Comparison of ENCODE assay signal across 21 cellular contexts in genomic region chr4:167014944-167015343, GRCh38.
DNase-seq lines count a peak whose midpoint lies in the region; ATAC-seq, FAIRE-seq and TF ChIP-seq lines count a peak whose summit lies in the region.
"Had no signal": no experiment of that assay in that cellular context is flagged by ENCODE, and none has a peak within 500 bp of the region (broad histone marks: within the 10 kb centered on the region; RNA-seq: fewer than 3 reads in every experiment).

No MANE protein-coding gene starts in this region.

- H3K27me3 ChIP-seq in OCI-LY3 (ENCODE audit: low read depth, low read length) (no peaks in the 10 kb centered on the region), RWPE2 (ENCODE audit: insufficient read depth, poor library complexity, severe bottlenecking) (no peaks in the 10 kb centered on the region), GM12878 (replicated peaks in 1 of 2; ENCODE audit: control insufficient read depth in 2 of 2, insufficient read depth in 2 of 2, low read length in 1 of 2) (no peaks in the 10 kb centered on the region)
- H3K27me3 ChIP-seq: BE2C had no signal

- intact Hi-C loops in GM12878 (cut with micrococcal nuclease; ENCODE audit: unreplicated experiment) = loop anchor here (10.0 kb wide), 1 partner anchor 420 kb away; no protein-coding TSS in a partner anchor

- TF ChIP-seq EP300 in A549 (IDR thresholded peaks at IDR 0.05) = no peak
- no peak for TF ChIP-seq EP300 in GM12878 (IDR thresholded peaks at IDR 0.05; ENCODE audit: borderline replicate concordance in 1 of 2, control insufficient read depth in 1 of 2, low read depth in 2 of 2, low read length in 2 of 2)

- H3K36me3 ChIP-seq in OCI-LY3 (replicated peaks; ENCODE audit: low read depth, low read length) = no peaks in the 10 kb centered on the region
- no peaks in the 10 kb centered on the region for H3K36me3 ChIP-seq in RWPE2 (ENCODE audit: low read depth)
- no peaks in the 10 kb centered on the region for H3K36me3 ChIP-seq in GM12878 (ENCODE audit: control insufficient read depth in 2 of 2, insufficient read depth in 2 of 2, low read length in 1 of 2)
- H3K36me3 ChIP-seq: BE2C had no signal

- H3K4me1 ChIP-seq in A549 (no peaks in the 10 kb centered on the region), OCI-LY3 (ENCODE audit: low read length) (peaks cover 9% of the 10 kb centered on the region), RWPE2 (ENCODE audit: insufficient read depth, poor library complexity, severe bottlenecking) (no peaks in the 10 kb centered on the region), GM12878 (ENCODE audit: control insufficient read depth, insufficient read depth, low read length) (no peaks in the 10 kb centered on the region)
- H3K4me1 ChIP-seq: BE2C had no signal

- H2AFZ ChIP-seq in OCI-LY3 (ENCODE audit: low read depth, low read length) = no peak overlapping the region
- H2AFZ ChIP-seq in GM12878 (ENCODE audit: control insufficient read depth, low read depth, low read length) = no peak overlapping the region

- SMC1A ChIA-PET in GM12878 (lab: Charles Lee; ENCODE audit: uncharacterized antibody, unreplicated experiment) = interaction anchor here (1.8 to 4.4 kb wide), 3 partner anchors 15 to 353 kb away, joined by 4 to 16 read pairs (median 6); no protein-coding TSS in a partner anchor

- TF ChIP-seq CTCF in A549 (IDR thresholded peaks at IDR 0.05) (no peak), OCI-LY3 (IDR thresholded peaks at IDR 0.05; ENCODE audit: low read depth, low read length) (peak; percentile 52), RWPE2 (IDR thresholded peaks at IDR 0.05; ENCODE audit: poor library complexity, severe bottlenecking) (peak; percentile 26), GM12878 (IDR thresholded peaks at IDR 0.05 in 2 of 3, conservative IDR thresholded peaks at IDR 0.05 in 1 of 3; ENCODE audit: control insufficient read depth in 2 of 3, extremely low read depth in 1 of 3, insufficient read depth in 1 of 3, low read depth in 3 of 3, low read length in 3 of 3) (no peak)

- H4K20me1 ChIP-seq in OCI-LY3 (ENCODE audit: insufficient read depth, low read length) = no peaks in the 10 kb centered on the region
- no peaks in the 10 kb centered on the region for H4K20me1 ChIP-seq in GM12878 (ENCODE audit: control insufficient read depth, insufficient read depth)

- H3K79me2 ChIP-seq in OCI-LY3 (ENCODE audit: low read length) = no peaks in the 10 kb centered on the region
- H3K79me2 ChIP-seq in GM12878 (ENCODE audit: control insufficient read depth, insufficient read depth, low read length) = no peaks in the 10 kb centered on the region

- CTCF ChIA-PET in A549 (lab: Yijun Ruan, JAX) (no interaction called here), GM12878 (lab: Yijun Ruan, JAX) (no interaction called here)

- POLR2A ChIA-PET in A549 (lab: Yijun Ruan, JAX) = no interaction called here
- POLR2A ChIA-PET in GM12878 (lab: Charles Lee) = no interaction called here

- FAIRE-seq in A549 (lab: Jason Lieb, UNC) (no peak), GM12878 (lab: Jason Lieb, UNC) (no peak)
- FAIRE-seq: H1 had no signal

- BruUV-seq in GM12878 (replicated peaks; lab: Mats Ljungman, UMichigan) = no TSS peak

- ATAC-seq in A549 = no peak
- ATAC-seq in RWPE2 (ENCODE audit: low read depth) = no peak
- ATAC-seq in GM12878 = no peak
- ATAC-seq in GM21529 (IDR thresholded peaks at IDR 0.05; ENCODE audit: unreplicated experiment) = no peak

- H3K4me2 ChIP-seq in A549 (no peak overlapping the region), OCI-LY3 (ENCODE audit: low read length) (no peak overlapping the region), GM12878 (ENCODE audit: control insufficient read depth, insufficient read depth) (no peak overlapping the region)

- H3K27ac ChIP-seq in A549 = no peak overlapping the region
- no peak overlapping the region for H3K27ac ChIP-seq in OCI-LY3 (ENCODE audit: low read length)
- no peak overlapping the region for H3K27ac ChIP-seq in RWPE2 (ENCODE audit: poor library complexity, severe bottlenecking)
- H3K27ac ChIP-seq in GM12878 (ENCODE audit: control insufficient read depth, insufficient read depth) = no peak overlapping the region

- TF ChIP-seq POLR2A in A549 (IDR thresholded peaks at IDR 0.05; ENCODE audit: low read length) = no peak
- TF ChIP-seq POLR2A in GM12878 (IDR thresholded peaks at IDR 0.05; ENCODE audit: low read depth, low read length) = no peak

- in situ Hi-C loops in GM12878 (cut with MboI) = loop anchor here (25.0 kb wide), 1 partner anchor 853 kb away; no protein-coding TSS in a partner anchor

- H3K4me3 ChIP-seq in A549 (no peak overlapping the region), OCI-LY3 (ENCODE audit: low read length) (no peak overlapping the region), RWPE2 (ENCODE audit: severe bottlenecking) (no peak overlapping the region), GM12878 (no peak overlapping the region)

- no peaks in the 10 kb centered on the region for H3K9me3 ChIP-seq in A549
- no peaks in the 10 kb centered on the region for H3K9me3 ChIP-seq in OCI-LY3 (ENCODE audit: insufficient read depth, low read length)
- H3K9me3 ChIP-seq in RWPE2 (ENCODE audit: severe bottlenecking) = no peaks in the 10 kb centered on the region
- no peaks in the 10 kb centered on the region for H3K9me3 ChIP-seq in GM12878 (replicated peaks; ENCODE audit: control insufficient read depth, insufficient read depth, low read length)
- H3K9me3 ChIP-seq: BE2C had no signal

- 0 out of 5 replicates have a peak, but pooled peaks have one; percentile 7 to 21 for TF ChIP-seq RAD21 in A549 (conservative IDR thresholded peaks at IDR 0.05 in 1 of 2, IDR thresholded peaks at IDR 0.05 in 1 of 2)
- TF ChIP-seq RAD21 in GM12878 (IDR thresholded peaks at IDR 0.05; ENCODE audit: insufficient read depth, low read depth, low read length) = peak; percentile 12; the same call in 1 of the 2 replicates

- DNase-seq in A549 (ENCODE audit: low read depth in 1 of 2, low spot score in 1 of 2) (no peak), RWPE2 (ENCODE audit: low spot score) (no peak), GM12878 (ENCODE audit: low read depth, low spot score) (no peak), NCI-H345 (lab: John Stamatoyannopoulos, UW) (no peak), GM03348 (ENCODE audit: low spot score) (no peak)
- no peak for DNase-seq in stimulated activated CD4-positive, alpha-beta T cell treated with anti-CD3 and anti-CD28 coated beads, Interleukin-4, amount 100 ng/mL, for 24 hours
- DNase-seq: 8988T; ACHN; BE2C; C1 segment of cervical spinal cord; CD4-positive, CD25-positive, alpha-beta regulatory T cell; CD8-positive, alpha-beta memory T cell; COR-L47; DMS 273 treated with DMSO at 0.1 percent for 48 hours; DMS53; DND-41; EL; H9 had no signal

- H3K9ac ChIP-seq in OCI-LY3 (ENCODE audit: low read length) (no peak overlapping the region), GM12878 (ENCODE audit: control insufficient read depth, insufficient read depth, low read length) (no peak overlapping the region)

- RAD21 ChIA-PET in GM12878 (lab: Charles Lee; ENCODE audit: unreplicated experiment) = interaction anchor here (1.0 to 1.4 kb wide), 2 partner anchors 175 to 420 kb away, joined by 3 to 4 read pairs; no protein-coding TSS in a partner anchor

TF ChIP-seq in A549, 52 proteins besides CTCF, POLR2A, EP300 and RAD21:
- TF ChIP-seq HES2 (IDR thresholded peaks at IDR 0.05) (no peak), MAZ (IDR thresholded peaks at IDR 0.05; ENCODE audit: borderline replicate concordance, low read depth, low read length) (no peak), KDM5A (IDR thresholded peaks at IDR 0.05) (no peak), TFCP2L1 (CRISPR knock-in tag; IDR thresholded peaks at IDR 0.05) (no peak)

TF ChIP-seq in GM12878, 131 proteins besides CTCF, POLR2A, EP300 and RAD21 (continues in another document):
- TF ChIP-seq ZBTB33 (IDR thresholded peaks at IDR 0.05) (no peak), PAX5 (IDR thresholded peaks at IDR 0.05; ENCODE audit: borderline replicate concordance, low read depth, low read length) (no peak), MXI1 (IDR thresholded peaks at IDR 0.05; ENCODE audit: low read depth, low read length) (no peak), EED (IDR thresholded peaks at IDR 0.05; ENCODE audit: low read depth) (no peak), BCL11A (IDR thresholded peaks at IDR 0.05; ENCODE audit: low read depth, low read length) (no peak), SMAD5 (IDR thresholded peaks at IDR 0.05; ENCODE audit: low read depth) (no peak), IRF4 (IDR thresholded peaks at IDR 0.05; ENCODE audit: low read depth, low read length) (no peak), POLR2AphosphoS2 (IDR thresholded peaks at IDR 0.05; ENCODE audit: low read depth, low read length) (no peak), RELB (IDR thresholded peaks at IDR 0.05; ENCODE audit: low read depth) (no peak), KLF5 (IDR thresholded peaks at IDR 0.05; ENCODE audit: partially characterized antibody) (no peak)

Comparison
In these comparisons a context has a peak if more than half of its experiments do, and no peak if none do; other contexts are left out.
1. CTCF ChIP-seq: peak in OCI-LY3 (single experiment) and RWPE2 (single experiment); none in A549 (single experiment) and GM12878 (0 of 3).
2. Of the 24 proteins assayed by ChIP-seq in both GM12878 and A549: peak only in GM12878: none; only in A549: none; in both: RAD21; in neither: 23.